Comparison of ENCODE assay signal across 1 cellular context in genomic region chr17:49862781-49863331, GRCh38.
TF ChIP-seq lines count a peak whose summit lies in the region.

No MANE protein-coding gene starts in this region.

TF ChIP-seq in HepG2, 621 proteins besides CTCF, POLR2A, EP300 and RAD21 (continued from another document and continues in another):
- no peak for TF ChIP-seq ZNF224 (CRISPR knock-in tag; IDR thresholded peaks at IDR 0.05)
- no peak for TF ChIP-seq ZNF510 (CRISPR knock-in tag; IDR thresholded peaks at IDR 0.05; ENCODE audit: low read depth)
- TF ChIP-seq GMEB1 (CRISPR knock-in tag; IDR thresholded peaks at IDR 0.05; ENCODE audit: borderline replicate concordance), result no peak; the same call in 1 of the 2 replicates
- no peak for TF ChIP-seq ZBTB40 (IDR thresholded peaks at IDR 0.05)
- 0 out of 2 replicates have a peak, but pooled peaks have one; percentile 26 for TF ChIP-seq ZBTB40 (CRISPR knock-in tag; IDR thresholded peaks at IDR 0.05)
- TF ChIP-seq ZHX1 (CRISPR knock-in tag; IDR thresholded peaks at IDR 0.05; ENCODE audit: low read depth), result 0 out of 2 replicates have a peak, but pooled peaks have one; percentile 40
- no peak for TF ChIP-seq RAD51 (IDR thresholded peaks at IDR 0.05; ENCODE audit: borderline replicate concordance)
- TF ChIP-seq HES4 (CRISPR knock-in tag; IDR thresholded peaks at IDR 0.05; ENCODE audit: borderline replicate concordance), result 0 out of 2 replicates have a peak, but pooled peaks have one; percentile 35
- TF ChIP-seq ZNF777 (CRISPR knock-in tag; IDR thresholded peaks at IDR 0.05), result no peak
- TF ChIP-seq NPAS2 (CRISPR knock-in tag; IDR thresholded peaks at IDR 0.05; ENCODE audit: borderline replicate concordance), result no peak
- TF ChIP-seq ZNF557 (CRISPR knock-in tag; IDR thresholded peaks at IDR 0.05), result no peak
- peak; percentile 37; the same call in 1 of the 2 replicates for TF ChIP-seq ZNF574 (CRISPR knock-in tag; IDR thresholded peaks at IDR 0.05)
- no peak for TF ChIP-seq HOXA7 (CRISPR knock-in tag; IDR thresholded peaks at IDR 0.05)
- TF ChIP-seq U2AF1 (optimal IDR thresholded peaks at IDR 0.05; ENCODE audit: low read depth, low read length), result no peak
- TF ChIP-seq ZFY (CRISPR knock-in tag; IDR thresholded peaks at IDR 0.05), result peak; percentile 46
- TF ChIP-seq HIC2 (CRISPR knock-in tag; IDR thresholded peaks at IDR 0.05; ENCODE audit: low read depth), result peak; percentile 100
- no peak; the same call in 1 of the 2 replicates for TF ChIP-seq ZNF768 (CRISPR knock-in tag; IDR thresholded peaks at IDR 0.05)
- no peak for TF ChIP-seq FOXP1 (IDR thresholded peaks at IDR 0.05)
- TF ChIP-seq FOXP1 (CRISPR knock-in tag; IDR thresholded peaks at IDR 0.05), result no peak
- TF ChIP-seq DMAP1 (CRISPR knock-in tag; IDR thresholded peaks at IDR 0.05), result no peak
- peak; percentile 88 for TF ChIP-seq PATZ1 (CRISPR knock-in tag; IDR thresholded peaks at IDR 0.05)
- no peak for TF ChIP-seq TEAD2 (CRISPR knock-in tag; IDR thresholded peaks at IDR 0.05)
- peak; percentile 48; the same call in 1 of the 2 replicates for TF ChIP-seq PHF21A (CRISPR knock-in tag; IDR thresholded peaks at IDR 0.05)
- TF ChIP-seq POLR2AphosphoS2 (IDR thresholded peaks at IDR 0.05; ENCODE audit: low read depth, low read length), result no peak
- no peak for TF ChIP-seq ATF7 (IDR thresholded peaks at IDR 0.05)
- TF ChIP-seq ATF7 (CRISPR knock-in tag; IDR thresholded peaks at IDR 0.05), result no peak
- 0 out of 2 replicates have a peak, but pooled peaks have one; percentile 48 for TF ChIP-seq ZNF205 (CRISPR knock-in tag; IDR thresholded peaks at IDR 0.05)
- no peak for TF ChIP-seq ZSCAN21 (CRISPR knock-in tag; IDR thresholded peaks at IDR 0.05; ENCODE audit: borderline replicate concordance)
- no peak for TF ChIP-seq CHCHD3 (CRISPR knock-in tag; IDR thresholded peaks at IDR 0.05)
- peak; percentile 51; the same call in 1 of the 2 replicates for TF ChIP-seq FOXP4 (CRISPR knock-in tag; IDR thresholded peaks at IDR 0.05)
- TF ChIP-seq UBTF (CRISPR knock-in tag; IDR thresholded peaks at IDR 0.05), result 0 out of 2 replicates have a peak, but pooled peaks have one; percentile 25
